19 cellular contexts compared by ENCODE assay signal in genomic region chr1:85125891-85126290, GRCh38.
A peak's percentile ranks its signal among the peaks of the same experiment; 100 is the strongest.
DNase-seq lines count a peak whose midpoint lies in the region; ATAC-seq, FAIRE-seq and TF ChIP-seq lines count a peak whose summit lies in the region.
"Had no signal": no experiment of that assay in that cellular context is flagged by ENCODE, and none has a peak within 500 bp of the region (broad histone marks: within the 10 kb centered on the region; RNA-seq: fewer than 3 reads in every experiment).

No MANE protein-coding gene starts in this region.

- peaks cover 0 to 15% (median 9%) of the 10 kb centered on the region in 4 donors for H3K4me1 ChIP-seq in liver (ENCODE audit: control insufficient read depth in 4 of 4, insufficient read depth in 4 of 4, low read length in 3 of 4)
- no peaks in the 10 kb centered on the region for H3K4me1 ChIP-seq in HepG2 (ENCODE audit: insufficient read depth, low read length)
- H3K4me1 ChIP-seq in PC-9 (replicated peaks; ENCODE audit: insufficient read depth), result no peaks in the 10 kb centered on the region
- H3K4me1 ChIP-seq in right lobe of liver, result peaks cover 0 to 10% (median 3%) of the 10 kb centered on the region in 4 donors

- TF ChIP-seq CTCF in liver (IDR thresholded peaks at IDR 0.05; ENCODE audit: low read depth, low read length, missing input control) (no peak), HepG2 (CRISPR knock-in tag; IDR thresholded peaks at IDR 0.05) (no peak), PC-9 (conservative IDR thresholded peaks at IDR 0.05) (no peak), right lobe of liver (IDR thresholded peaks at IDR 0.05) (no peak)

- H3K27ac ChIP-seq in liver (ENCODE audit: low read depth in 1 of 2, low read length in 2 of 2) (peak overlapping the region; percentile 31 to 53), HepG2 (ENCODE audit: extremely low read length, insufficient read depth, low read length) (no peak overlapping the region), PC-9 (no peak overlapping the region), right lobe of liver (peak overlapping the region in 2 of 3 donors; percentile 27 to 30)
- H3K27ac ChIP-seq: GM23248, SK-N-MC had no signal

- no peaks in the 10 kb centered on the region for H3K4me1 Mint-ChIP-seq in activated T-helper 2 cell treated with anti-CD3 and anti-CD28 coated beads, Interferon-gamma antibody, Interleukin-2, Interleukin-4, amounts not matched to agents 10 μg/mL and 5 μg/mL and 100 μg/mL, durations not matched to agents 14 hours and 24 hours and 36 hours (ENCODE audit: low read depth)
- H3K4me1 Mint-ChIP-seq: CD14-positive monocyte had no signal

- H4K20me1 ChIP-seq in HepG2 (ENCODE audit: insufficient read depth, low read length) (no peaks in the 10 kb centered on the region), PC-9 (ENCODE audit: insufficient read depth) (no peaks in the 10 kb centered on the region)

- H3K27ac Mint-ChIP-seq in activated T-helper 2 cell treated with anti-CD3 and anti-CD28 coated beads, Interferon-gamma antibody, Interleukin-2, Interleukin-4, amounts not matched to agents 10 μg/mL and 5 μg/mL and 100 μg/mL, durations not matched to agents 14 hours and 24 hours and 36 hours, result no peak overlapping the region
- H3K27ac Mint-ChIP-seq: CD14-positive monocyte had no signal

- H3K36me3 Mint-ChIP-seq in activated T-helper 2 cell treated with anti-CD3 and anti-CD28 coated beads, Interferon-gamma antibody, Interleukin-2, Interleukin-4, amounts not matched to agents 10 μg/mL and 5 μg/mL and 100 μg/mL, durations not matched to agents 14 hours and 24 hours and 36 hours (ENCODE audit: low read depth), result no peaks in the 10 kb centered on the region
- H3K36me3 Mint-ChIP-seq: CD14-positive monocyte had no signal

- H3K4me3 ChIP-seq in liver (ENCODE audit: low read depth in 1 of 3, low read length in 3 of 3) (no peak overlapping the region), HepG2 (replicated peaks in 1 of 3; ENCODE audit: insufficient read depth in 1 of 3, low read depth in 2 of 3, low read length in 3 of 3) (no peak overlapping the region), PC-9 (no peak overlapping the region), right lobe of liver (no peak overlapping the region)
- H3K4me3 ChIP-seq: GM23248, SK-N-MC had no signal

- 23% methylated on average over 1 of the region's 1 CpG for WGBS in liver
- 36% methylated on average over 1 of the region's 1 CpG for WGBS in HepG2 (ENCODE audit: low lambda C conversion rate)
- WGBS in right lobe of liver (ENCODE audit: insufficient coverage, low coverage, low lambda C conversion rate, missing lambda C conversion rate), result 28% methylated on average over 1 of the region's 1 CpG

- H3K9me3 ChIP-seq in liver (ENCODE audit: control insufficient read depth in 4 of 4, low read length in 3 of 4) (no peaks in the 10 kb centered on the region), HepG2 (ENCODE audit: low read length) (no peaks in the 10 kb centered on the region), PC-9 (ENCODE audit: insufficient read depth, low read depth) (no peaks in the 10 kb centered on the region), right lobe of liver (no peaks in the 10 kb centered on the region)

- intact Hi-C loops in HepG2 (cut with micrococcal nuclease; ENCODE audit: unreplicated experiment) (no loop called here), PC-9 (cut with micrococcal nuclease; ENCODE audit: unreplicated experiment) (no loop called here), right lobe of liver (cut with DNase I) (no loop called here)
- intact Hi-C loops in activated T-helper 2 cell treated with anti-CD3 and anti-CD28 coated beads, Interferon-gamma antibody, Interleukin-2, Interleukin-4, amounts not matched to agents 10 μg/mL and 5 μg/mL and 100 μg/mL, durations not matched to agents 14 hours and 24 hours and 36 hours (cut with micrococcal nuclease), result no loop called here

- no peak for TF ChIP-seq EP300 in HepG2 (IDR thresholded peaks at IDR 0.05; ENCODE audit: low read depth in 2 of 2, low read length in 2 of 2)
- TF ChIP-seq EP300 in HepG2 (CRISPR knock-in tag; IDR thresholded peaks at IDR 0.05; ENCODE audit: borderline replicate concordance), result no peak

- H3K27me3 Mint-ChIP-seq in activated T-helper 2 cell treated with anti-CD3 and anti-CD28 coated beads, Interferon-gamma antibody, Interleukin-2, Interleukin-4, amounts not matched to agents 10 μg/mL and 5 μg/mL and 100 μg/mL, durations not matched to agents 14 hours and 24 hours and 36 hours (ENCODE audit: low read depth), result peaks cover 18% of the 10 kb centered on the region

- BruUV-seq in HepG2 (replicated peaks; lab: Mats Ljungman, UMichigan) (no TSS peak), PC-9 (replicated peaks; lab: Mats Ljungman, UMichigan) (no TSS peak)

- no peak overlapping the region for H2AFZ ChIP-seq in HepG2 (ENCODE audit: low read length)
- peak overlapping the region; percentile 29; the same call in 1 of the 2 replicates for H2AFZ ChIP-seq in PC-9
- H2AFZ ChIP-seq: GM23248 had no signal

- no peaks in the 10 kb centered on the region for H3F3A ChIP-seq in PC-9 (ENCODE audit: insufficient read depth, low read depth)

- H3K9me2 ChIP-seq in PC-9 (ENCODE audit: insufficient read depth), result no peaks in the 10 kb centered on the region

- H3K36me3 ChIP-seq in liver (ENCODE audit: control insufficient read depth in 4 of 4, insufficient read depth in 3 of 4, low read depth in 1 of 4, low read length in 3 of 4) (no peaks in the 10 kb centered on the region), HepG2 (replicated peaks in 1 of 2; ENCODE audit: control insufficient read depth in 1 of 2, insufficient read depth in 2 of 2, low read length in 2 of 2) (no peaks in the 10 kb centered on the region), PC-9 (ENCODE audit: low read depth) (no peaks in the 10 kb centered on the region), right lobe of liver (no peaks in the 10 kb centered on the region)

- H3K9me3 Mint-ChIP-seq in activated T-helper 2 cell treated with anti-CD3 and anti-CD28 coated beads, Interferon-gamma antibody, Interleukin-2, Interleukin-4, amounts not matched to agents 10 μg/mL and 5 μg/mL and 100 μg/mL, durations not matched to agents 14 hours and 24 hours and 36 hours, result no peaks in the 10 kb centered on the region

- no peak overlapping the region for H3K4me3 Mint-ChIP-seq in activated T-helper 2 cell treated with anti-CD3 and anti-CD28 coated beads, Interferon-gamma antibody, Interleukin-2, Interleukin-4, amounts not matched to agents 10 μg/mL and 5 μg/mL and 100 μg/mL, durations not matched to agents 14 hours and 24 hours and 36 hours (ENCODE audit: low read depth)
- H3K4me3 Mint-ChIP-seq: CD14-positive monocyte had no signal

- no peak for FAIRE-seq in HepG2 (lab: Jason Lieb, UNC)
- FAIRE-seq: GM12891 had no signal

- H3K79me2 ChIP-seq in HepG2 (ENCODE audit: insufficient read depth, low read length) (no peaks in the 10 kb centered on the region), PC-9 (ENCODE audit: low read depth) (no peaks in the 10 kb centered on the region)

- ATAC-seq in HepG2, result no peak
- peak; percentile 94 to 99 (median 98) for ATAC-seq in right lobe of liver
- ATAC-seq: HCT116, Panc1, Right ventricle myocardium inferior had no signal

- in situ Hi-C loops in HepG2 (cut with HindIII; ENCODE audit: extremely low pct_ligation_motif_present, low pct_unique_long_range_greater_than_20kb), result no loop called here

- CTCF ChIA-PET in HepG2 (lab: Yijun Ruan, JAX; ENCODE audit: low intra/inter-chr PET ratio, low total read pairs) (no interaction called here), PC-9 (lab: Charles Lee) (no interaction called here)

- peak overlapping the region in 1 of 2 donors; percentile 33 for H3K9ac ChIP-seq in liver (ENCODE audit: low read depth in 1 of 2, low read length in 2 of 2)
- no peak overlapping the region for H3K9ac ChIP-seq in HepG2 (ENCODE audit: insufficient read depth, low read depth, low read length)
- H3K9ac ChIP-seq: GM23248 had no signal

- TF ChIP-seq POLR2A in HepG2 (IDR thresholded peaks at IDR 0.05; ENCODE audit: insufficient read depth in 1 of 2, low read depth in 2 of 2, low read length in 2 of 2) (no peak), right lobe of liver (IDR thresholded peaks at IDR 0.05) (no peak)

- H3K4me2 ChIP-seq in HepG2 (ENCODE audit: low read depth, low read length), result no peak overlapping the region
- no peak overlapping the region for H3K4me2 ChIP-seq in PC-9

- TF ChIP-seq RAD21 in liver (IDR thresholded peaks at IDR 0.05), result peak; percentile 42 to 47
- no peak for TF ChIP-seq RAD21 in HepG2 (CRISPR knock-in tag; IDR thresholded peaks at IDR 0.05)

- POLR2A ChIA-PET in HepG2 (lab: Yijun Ruan, JAX) (no interaction called here), PC-9 (lab: Charles Lee; ENCODE audit: unreplicated experiment) (no interaction called here)

- no peak for DNase-seq in HepG2 (ENCODE audit: low spot score)
- no peak for DNase-seq in PC-9
- DNase-seq in right lobe of liver, result no peak
- no peak for DNase-seq in activated T-helper 2 cell treated with anti-CD3 and anti-CD28 coated beads, Interferon-gamma antibody, Interleukin-2, Interleukin-4, amounts not matched to agents 10 μg/mL and 5 μg/mL and 100 μg/mL, durations not matched to agents 14 hours and 24 hours and 36 hours (ENCODE audit: low spot score)
- no peak for DNase-seq in dermis blood vessel endothelial cell
- DNase-seq in NOMO-1 (lab: John Stamatoyannopoulos, UW; ENCODE audit: unreplicated experiment in 2 of 2), result no peak
- DNase-seq: DMS79, GM23248, IMR-90, NCI-H1694, NCI-H2171 treated with DMSO at 0.1 percent for 48 hours, NCI-H524 treated with DMSO at 0.1 percent for 48 hours had no signal

- H3K27me3 ChIP-seq in liver (ENCODE audit: control insufficient read depth in 4 of 4, insufficient read depth in 4 of 4, low read length in 3 of 4), result no peaks in the 10 kb centered on the region
- peaks cover 0 to 3% of the 10 kb centered on the region in 2 experiments; a peak in 2 of 5 replicates for H3K27me3 ChIP-seq in HepG2 (ENCODE audit: control insufficient read depth in 1 of 2, insufficient read depth in 2 of 2, low read length in 2 of 2)
- H3K27me3 ChIP-seq in PC-9 (ENCODE audit: insufficient read depth, low read depth), result no peaks in the 10 kb centered on the region
- H3K27me3 ChIP-seq in right lobe of liver, result no peaks in the 10 kb centered on the region

TF ChIP-seq in liver, 16 proteins besides CTCF, POLR2A, EP300 and RAD21 (continues in another document):
- peak; percentile 18 to 70 for TF ChIP-seq RXRA (IDR thresholded peaks at IDR 0.05)
- TF ChIP-seq YY1 (IDR thresholded peaks at IDR 0.05), result peak; percentile 60
- TF ChIP-seq SP1 (IDR thresholded peaks at IDR 0.05), result peak; percentile 64
- peak; percentile 97 for TF ChIP-seq FOXA1 (IDR thresholded peaks at IDR 0.05)

TF ChIP-seq in HepG2, 621 proteins besides CTCF, POLR2A, EP300 and RAD21 (continues in another document):
- TF ChIP-seq ETV5 (CRISPR knock-in tag; IDR thresholded peaks at IDR 0.05; ENCODE audit: borderline replicate concordance) (no peak), ZNF678 (CRISPR knock-in tag; IDR thresholded peaks at IDR 0.05) (no peak), THAP7 (CRISPR knock-in tag; IDR thresholded peaks at IDR 0.05) (no peak), ZNF326 (CRISPR knock-in tag; IDR thresholded peaks at IDR 0.05; ENCODE audit: borderline replicate concordance) (no peak)

Comparison
In these comparisons a context has a peak if more than half of its experiments do, and no peak if none do; other contexts are left out.
1. H3K27ac ChIP-seq: peak in liver (2 of 2) and right lobe of liver (2 of 3); none in HepG2 (single experiment) and PC-9 (single experiment).